Comparison of ENCODE assay signal across 16 cellular contexts in genomic region chr2:196993617-196994016, GRCh38.
DNase-seq lines count a peak whose midpoint lies in the region; ATAC-seq lines count a peak whose summit lies in the region.
"Had no signal": no experiment of that assay in that cellular context is flagged by ENCODE, and none has a peak within 500 bp of the region (broad histone marks: within the 10 kb centered on the region; RNA-seq: fewer than 3 reads in every experiment).

No MANE protein-coding gene starts in this region.

- no peaks in the 10 kb centered on the region for H3K9me3 ChIP-seq in T-helper 17 cell (ENCODE audit: control insufficient read depth, low read length, poor library complexity, severe bottlenecking)

- POLR2A ChIA-PET in T-cell (lab: Charles Lee): no interaction called here
- POLR2A ChIA-PET in activated naive CD8-positive, alpha-beta T cell treated with anti-CD3 and anti-CD28 coated beads, Interleukin-2, amount 10 ng/mL, durations not matched to agents 7 days and 5 days (lab: Charles Lee): interaction anchor here (0.6 to 0.7 kb wide), 2 partner anchors 14 to 66 kb away, joined by 4 to 10 read pairs; no protein-coding TSS in a partner anchor

- peaks cover 4 to 27% of the 10 kb centered on the region in 2 donors for H3K36me3 Mint-ChIP-seq in activated T-cell treated with anti-CD3 and anti-CD28 coated beads, Interleukin-2, amount 50 U/mL, for 72 hours (ENCODE audit: insufficient read depth in 2 of 2)
- H3K36me3 Mint-ChIP-seq in T-cell (peaks cover 66% of the 10 kb centered on the region), T-helper 17 cell (ENCODE audit: low read depth) (no peaks in the 10 kb centered on the region)
- peaks cover 62% of the 10 kb centered on the region for H3K36me3 Mint-ChIP-seq in activated naive CD8-positive, alpha-beta T cell treated with anti-CD3 and anti-CD28 coated beads, Interleukin-2, amount 10 ng/mL, durations not matched to agents 7 days and 5 days
- H3K36me3 Mint-ChIP-seq in natural killer cell treated with Interleukin-12 subunit alpha and Interleukin-12 subunit beta and Interleukin-15 and Interleukin-18, amount 100 ng/mL, for 72 hours: peaks cover 34% of the 10 kb centered on the region

- no peak for DNase-seq in activated T-cell treated with anti-CD3 and anti-CD28 coated beads, Interleukin-2, amount 50 U/mL, for 72 hours
- no peak for DNase-seq in activated T-cell treated with anti-CD3 and anti-CD28 coated beads for 4 hours
- no peak for DNase-seq in T-cell
- DNase-seq in activated naive CD8-positive, alpha-beta T cell treated with anti-CD3 and anti-CD28 coated beads, Interleukin-2, amount 10 ng/mL, durations not matched to agents 7 days and 5 days: no peak
- no peak for DNase-seq in natural killer cell treated with Interleukin-12 subunit alpha and Interleukin-12 subunit beta and Interleukin-15 and Interleukin-18, amount 100 ng/mL, for 72 hours (ENCODE audit: low spot score)
- no peak for DNase-seq in T-helper 17 cell
- DNase-seq: CD8-positive, alpha-beta memory T cell; NCI-H1417; NCI-H187; NCI-H2227 treated with DMSO at 0.1 percent for 48 hours; NCI-H510A treated with DMSO at 0.1 percent for 48 hours; NCI-H82; OCI-M1; Right ventricle myocardium superior had no signal

- no peaks in the 10 kb centered on the region for H3K27me3 Mint-ChIP-seq in activated T-cell treated with anti-CD3 and anti-CD28 coated beads, Interleukin-2, amount 50 U/mL, for 72 hours (ENCODE audit: low read depth)
- H3K27me3 Mint-ChIP-seq in T-cell: no peaks in the 10 kb centered on the region
- no peaks in the 10 kb centered on the region for H3K27me3 Mint-ChIP-seq in activated naive CD8-positive, alpha-beta T cell treated with anti-CD3 and anti-CD28 coated beads, Interleukin-2, amount 10 ng/mL, durations not matched to agents 7 days and 5 days
- H3K27me3 Mint-ChIP-seq in natural killer cell treated with Interleukin-12 subunit alpha and Interleukin-12 subunit beta and Interleukin-15 and Interleukin-18, amount 100 ng/mL, for 72 hours: no peaks in the 10 kb centered on the region
- H3K27me3 Mint-ChIP-seq in T-helper 17 cell: no peaks in the 10 kb centered on the region

- no peaks in the 10 kb centered on the region for H3K9me3 Mint-ChIP-seq in activated T-cell treated with anti-CD3 and anti-CD28 coated beads, Interleukin-2, amount 50 U/mL, for 72 hours
- no peaks in the 10 kb centered on the region for H3K9me3 Mint-ChIP-seq in T-cell
- no peaks in the 10 kb centered on the region for H3K9me3 Mint-ChIP-seq in activated naive CD8-positive, alpha-beta T cell treated with anti-CD3 and anti-CD28 coated beads, Interleukin-2, amount 10 ng/mL, durations not matched to agents 7 days and 5 days
- H3K9me3 Mint-ChIP-seq in natural killer cell treated with Interleukin-12 subunit alpha and Interleukin-12 subunit beta and Interleukin-15 and Interleukin-18, amount 100 ng/mL, for 72 hours: no peaks in the 10 kb centered on the region
- H3K9me3 Mint-ChIP-seq: CD8-positive, alpha-beta memory T cell had no signal

- ATAC-seq in activated T-cell treated with anti-CD3 and anti-CD28 coated beads, Interleukin-2, amount 50 U/mL, for 72 hours (replicated peaks in 1 of 2): no peak
- ATAC-seq in T-cell (replicated peaks in 1 of 4) (no peak), T-helper 17 cell (no peak), HG02884 (IDR thresholded peaks at IDR 0.05; ENCODE audit: unreplicated experiment) (no peak), HG02840 (IDR thresholded peaks at IDR 0.05; ENCODE audit: low FRiP score, unreplicated experiment) (no peak)
- ATAC-seq in activated naive CD8-positive, alpha-beta T cell treated with anti-CD3 and anti-CD28 coated beads, Interleukin-2, amount 10 ng/mL, durations not matched to agents 7 days and 5 days (ENCODE audit: low read depth): no peak
- no peak for ATAC-seq in natural killer cell treated with Interleukin-12 subunit alpha and Interleukin-12 subunit beta and Interleukin-15 and Interleukin-18, amount 100 ng/mL, for 72 hours

- peaks cover 45% of the 10 kb centered on the region for H3K4me1 Mint-ChIP-seq in activated T-cell treated with anti-CD3 and anti-CD28 coated beads, Interleukin-2, amount 50 U/mL, for 72 hours (ENCODE audit: low read depth)
- H3K4me1 Mint-ChIP-seq in T-cell (peaks cover 31 to 34% (median 31%) of the 10 kb centered on the region in 3 donors), T-helper 17 cell (peaks cover 23% of the 10 kb centered on the region)
- H3K4me1 Mint-ChIP-seq in activated naive CD8-positive, alpha-beta T cell treated with anti-CD3 and anti-CD28 coated beads, Interleukin-2, amount 10 ng/mL, durations not matched to agents 7 days and 5 days: peaks cover 27% of the 10 kb centered on the region
- H3K4me1 Mint-ChIP-seq in natural killer cell treated with Interleukin-12 subunit alpha and Interleukin-12 subunit beta and Interleukin-15 and Interleukin-18, amount 100 ng/mL, for 72 hours (ENCODE audit: low read depth in 2 of 2): peaks cover 22 to 26% of the 10 kb centered on the region in 2 donors

- peak overlapping the region; percentile 20 for H3K27ac Mint-ChIP-seq in activated T-cell treated with anti-CD3 and anti-CD28 coated beads, Interleukin-2, amount 50 U/mL, for 72 hours
- H3K27ac Mint-ChIP-seq in T-cell (peak overlapping the region; percentile 12 to 52), T-helper 17 cell (no peak overlapping the region)
- H3K27ac Mint-ChIP-seq in activated naive CD8-positive, alpha-beta T cell treated with anti-CD3 and anti-CD28 coated beads, Interleukin-2, amount 10 ng/mL, durations not matched to agents 7 days and 5 days: peak overlapping the region; percentile 14
- peak overlapping the region; percentile 59 to 66 for H3K27ac Mint-ChIP-seq in natural killer cell treated with Interleukin-12 subunit alpha and Interleukin-12 subunit beta and Interleukin-15 and Interleukin-18, amount 100 ng/mL, for 72 hours

- CTCF ChIA-PET in T-cell (lab: Charles Lee): no interaction called here

- no peak overlapping the region for H3K4me3 Mint-ChIP-seq in activated T-cell treated with anti-CD3 and anti-CD28 coated beads, Interleukin-2, amount 50 U/mL, for 72 hours
- H3K4me3 Mint-ChIP-seq in T-cell (no peak overlapping the region), T-helper 17 cell (no peak overlapping the region)
- no peak overlapping the region for H3K4me3 Mint-ChIP-seq in activated naive CD8-positive, alpha-beta T cell treated with anti-CD3 and anti-CD28 coated beads, Interleukin-2, amount 10 ng/mL, durations not matched to agents 7 days and 5 days
- no peak overlapping the region for H3K4me3 Mint-ChIP-seq in natural killer cell treated with Interleukin-12 subunit alpha and Interleukin-12 subunit beta and Interleukin-15 and Interleukin-18, amount 100 ng/mL, for 72 hours
- H3K4me3 Mint-ChIP-seq: CD8-positive, alpha-beta memory T cell had no signal
